ENCODE assay signal across 9 cellular contexts in the genomic region with DNA sequence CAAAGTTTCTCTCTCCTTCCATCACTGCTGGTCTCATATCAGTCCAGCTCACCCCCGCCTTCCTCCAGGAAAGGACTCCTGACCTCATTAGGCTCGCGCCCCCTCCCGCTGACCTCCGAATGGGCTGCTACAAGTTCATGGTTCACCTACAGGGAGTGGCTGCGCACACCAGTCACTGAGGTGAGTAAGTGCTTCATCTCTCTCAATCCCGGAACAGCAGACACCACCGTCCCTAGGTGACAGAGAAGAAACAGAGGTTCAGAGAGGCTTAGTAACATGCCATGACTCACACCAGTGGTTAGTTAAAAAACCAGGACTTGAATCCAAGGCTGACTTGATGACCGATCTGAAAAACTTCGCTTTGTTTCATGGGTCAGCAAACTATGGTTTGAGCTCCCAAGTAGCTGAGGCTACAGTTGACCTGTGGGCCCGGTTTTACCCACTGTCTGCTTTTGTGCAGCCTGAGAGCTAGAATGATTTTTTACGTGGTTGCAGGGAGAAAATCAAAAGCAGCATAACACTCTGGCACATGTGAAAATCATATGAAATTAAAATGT. TPM values are rescaled to one million over a fixed set of nuclear protein-coding genes. Genes with fewer than 3 reads are reported as not detected.
A peak's percentile ranks its signal among the peaks of the same experiment; 100 is the strongest.
DNase-seq lines count a peak whose midpoint lies in the region; ATAC-seq and TF ChIP-seq lines count a peak whose summit lies in the region.
"Had no signal": no experiment of that assay in that cellular context is flagged by ENCODE, and none has a peak within 500 bp of the region (broad histone marks: within the 10 kb centered on the region; RNA-seq: fewer than 3 reads in every experiment).

No MANE protein-coding gene starts in this region.

- no peak overlapping the region; the same call in 1 of the 2 replicates for H3K4me3 Mint-ChIP-seq in HFFc6

- DNase-seq in HFFc6 (peak; percentile 79), epithelial cell of esophagus (ENCODE audit: low read depth) (peak; percentile 97), suprapubic skin (ENCODE audit: low spot score in 2 of 2) (no peak), ascending aorta (ENCODE audit: low spot score in 2 of 2) (no peak)
- DNase-seq in activated CD4-positive, CD25-positive, alpha-beta regulatory T cell treated with anti-CD3 and anti-CD28 coated beads, Interleukin-2, amount 50 U/mL, for 72 hours: peak; percentile 51
- DNase-seq in stimulated activated CD4-positive, alpha-beta T cell treated with anti-CD3 and anti-CD28 coated beads, Interleukin-15, amount 100 ng/mL, for 24 hours: peak; percentile 71

- H3K4me3 ChIP-seq in epithelial cell of esophagus (ENCODE audit: low read length) (no peak overlapping the region), suprapubic skin (no peak overlapping the region), ascending aorta (no peak overlapping the region)

- H3K9me3 ChIP-seq in suprapubic skin (no peaks in the 10 kb centered on the region), ascending aorta (no peaks in the 10 kb centered on the region)

- H3K27ac ChIP-seq in suprapubic skin: no peak overlapping the region
- H3K27ac ChIP-seq in ascending aorta: no peak overlapping the region
- H3K27ac ChIP-seq: VCaP had no signal

- WGBS in suprapubic skin: 92% methylated on average over 12 of the region's 12 CpGs

- H3K27me3 Mint-ChIP-seq in HFFc6 (ENCODE audit: insufficient read depth): no peaks in the 10 kb centered on the region; the same call in 1 of the 2 replicates

- no peaks in the 10 kb centered on the region for H3K9me3 Mint-ChIP-seq in HFFc6

- H3K4me1 ChIP-seq in suprapubic skin (peaks cover 16% of the 10 kb centered on the region), ascending aorta (peaks cover 0 to 4% of the 10 kb centered on the region in 2 donors)

- ATAC-seq in GM18502 (IDR thresholded peaks at IDR 0.05; ENCODE audit: poor library complexity, unreplicated experiment) (no peak), HG03571 (IDR thresholded peaks at IDR 0.05; ENCODE audit: unreplicated experiment) (no peak)

- H3K27me3 ChIP-seq in suprapubic skin: no peaks in the 10 kb centered on the region
- H3K27me3 ChIP-seq in ascending aorta: no peaks in the 10 kb centered on the region

- H3K4me1 Mint-ChIP-seq in HFFc6 (ENCODE audit: low read depth): peaks cover 21% of the 10 kb centered on the region

- intact Hi-C loops in ascending aorta (cut with DNase I): no loop called here

- TF ChIP-seq POLR2A in suprapubic skin (IDR thresholded peaks at IDR 0.05): no peak

- no peaks in the 10 kb centered on the region for H3K36me3 Mint-ChIP-seq in HFFc6 (ENCODE audit: low read depth)

- peak overlapping the region; percentile 87 for H3K27ac Mint-ChIP-seq in HFFc6

- TF ChIP-seq CTCF in HFFc6 (IDR thresholded peaks at IDR 0.05) (no peak), epithelial cell of esophagus (IDR thresholded peaks at IDR 0.05; ENCODE audit: insufficient read depth, low read depth, low read length, missing control alignments) (no peak), suprapubic skin (IDR thresholded peaks at IDR 0.05) (no peak), ascending aorta (IDR thresholded peaks at IDR 0.05) (no peak)

- H3K36me3 ChIP-seq in suprapubic skin: no peaks in the 10 kb centered on the region
- no peaks in the 10 kb centered on the region for H3K36me3 ChIP-seq in ascending aorta

- TF ChIP-seq EP300 in suprapubic skin (IDR thresholded peaks at IDR 0.05): no peak

RNA-seq across cellular contexts. Expression of a gene that starts 42.0 kb away (rescaled TPM):
- 10 to 100 TPM; 66.6 to 94.5 (median 81.5) TPM for total RNA-seq in HFFc6 (2021; fragmentation: NEBNext Ultra II Directional; extraction: Animal tissue kit (Norgen Biotek cat#: 25700))
- 100 to 1,000 TPM; 198 to 238 (median 223) TPM for total RNA-seq in suprapubic skin
- total RNA-seq in ascending aorta: 148 TPM

Comparison
In these comparisons a context has a peak if more than half of its experiments do, and no peak if none do; other contexts are left out.
1. DNase-seq: peak in HFFc6 (single experiment), activated CD4-positive, CD25-positive, alpha-beta regulatory T cell treated with anti-CD3 and anti-CD28 coated beads, Interleukin-2, amount 50 U/mL, for 72 hours (single experiment), epithelial cell of esophagus (single experiment) and stimulated activated CD4-positive, alpha-beta T cell treated with anti-CD3 and anti-CD28 coated beads, Interleukin-15, amount 100 ng/mL, for 24 hours (single experiment); none in suprapubic skin (0 of 2) and ascending aorta (0 of 2).